In the genomic region with DNA sequence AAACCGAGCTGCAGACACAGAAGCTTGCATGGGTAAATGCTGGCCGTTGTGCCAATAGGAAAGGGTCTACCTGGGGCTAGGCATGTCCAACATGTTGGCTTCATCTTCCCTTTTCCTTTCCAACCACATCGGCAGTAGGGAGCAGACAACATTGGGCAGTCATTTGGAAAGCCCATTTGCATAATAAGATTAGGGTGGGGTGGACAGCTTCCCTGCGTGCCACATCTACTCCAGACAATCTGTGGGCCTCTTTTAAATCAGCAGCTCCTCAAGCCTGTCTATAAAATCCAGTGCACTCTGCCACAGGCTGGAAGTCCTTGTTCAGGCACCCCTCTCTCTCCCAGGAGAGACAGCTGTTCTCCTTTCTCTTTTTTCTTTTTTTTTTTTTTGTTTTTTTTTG, we compare ENCODE assay signal across 33 cellular contexts.
"Had no signal": no experiment of that assay in that cellular context is flagged by ENCODE, and none has a peak within 500 bp of the region (broad histone marks: within the 10 kb centered on the region; RNA-seq: fewer than 3 reads in every experiment).

No MANE protein-coding gene starts in this region.

- H3K27me3 ChIP-seq: cardiac muscle cell, MG63 had no signal

- H2AFZ ChIP-seq: PC-9 had no signal

- H3K27ac ChIP-seq: cardiac muscle cell, coronary artery, PC-9, RWPE1, WERI-Rb-1 had no signal

- H3K27ac Mint-ChIP-seq: activated CD4-positive, alpha-beta T cell treated with anti-CD3 and anti-CD28 coated beads, Interleukin-2, amount 10 ng/mL, durations not matched to agents 24 days and 14 days; activated CD8-positive, alpha-beta T cell treated with anti-CD3 and anti-CD28 coated beads for 36 hours; activated naive CD8-positive, alpha-beta T cell treated with anti-CD3 and anti-CD28 coated beads for 36 hours; activated T-cell treated with anti-CD3 and anti-CD28 coated beads, Interleukin-2, amount 50 U/mL, for 72 hours; activated T-helper 17 cell treated with anti-CD3 and anti-CD28 coated beads, Interleukin-2, amount 50 U/mL, for 72 hours had no signal

- H3K36me3 ChIP-seq: cardiac muscle cell, MG63, WERI-Rb-1 had no signal

- H3K4me3 ChIP-seq: cardiac muscle cell, coronary artery, MG63, PC-9 had no signal

- H3K9me3 Mint-ChIP-seq: activated CD4-positive, alpha-beta T cell treated with anti-CD3 and anti-CD28 coated beads, Interleukin-2, amount 10 ng/mL, durations not matched to agents 24 days and 14 days; activated CD8-positive, alpha-beta T cell treated with anti-CD3 and anti-CD28 coated beads for 36 hours had no signal

- ATAC-seq: activated CD8-positive, alpha-beta T cell treated with anti-CD3 and anti-CD28 coated beads for 36 hours; activated T-cell treated with anti-CD3 and anti-CD28 coated beads, Interleukin-2, amount 50 U/mL, for 72 hours; activated T-helper 17 cell treated with anti-CD3 and anti-CD28 coated beads, Interleukin-2, amount 50 U/mL, for 72 hours; Right ventricle myocardium inferior had no signal

- H3K27me3 Mint-ChIP-seq: activated CD4-positive, alpha-beta T cell treated with anti-CD3 and anti-CD28 coated beads, Interleukin-2, amount 10 ng/mL, durations not matched to agents 24 days and 14 days; activated CD8-positive, alpha-beta T cell treated with anti-CD3 and anti-CD28 coated beads for 36 hours; activated naive CD8-positive, alpha-beta T cell treated with anti-CD3 and anti-CD28 coated beads for 36 hours; activated T-helper 17 cell treated with anti-CD3 and anti-CD28 coated beads, Interleukin-2, amount 50 U/mL, for 72 hours; central memory CD8-positive, alpha-beta T cell had no signal

- H3K4me1 Mint-ChIP-seq: activated CD4-positive, alpha-beta T cell treated with anti-CD3 and anti-CD28 coated beads, Interleukin-2, amount 10 ng/mL, durations not matched to agents 24 days and 14 days; activated naive CD8-positive, alpha-beta T cell treated with anti-CD3 and anti-CD28 coated beads for 36 hours; activated T-helper 17 cell treated with anti-CD3 and anti-CD28 coated beads, Interleukin-2, amount 50 U/mL, for 72 hours; central memory CD8-positive, alpha-beta T cell had no signal

- DNase-seq: activated CD4-positive, alpha-beta T cell treated with anti-CD3 and anti-CD28 coated beads, Interleukin-2, amount 10 ng/mL, durations not matched to agents 24 days and 14 days; activated CD4-positive, alpha-beta T cell treated with anti-CD3 and anti-CD28 coated beads, Interleukin-2, amount 50 U/mL, for 4 hours; activated CD8-positive, alpha-beta T cell treated with anti-CD3 and anti-CD28 coated beads for 36 hours; activated effector memory CD4-positive, alpha-beta T cell treated with anti-CD3 and anti-CD28 coated beads, Interleukin-2, amount 50 U/mL, for 16 hours; activated naive CD4-positive, alpha-beta T cell; activated naive CD4-positive, alpha-beta T cell treated with anti-CD3 and anti-CD28 coated beads, Interleukin-2, amount 50 U/mL, for 16 hours; activated naive CD8-positive, alpha-beta T cell treated with anti-CD3 and anti-CD28 coated beads for 36 hours; activated T-cell treated with anti-CD3 and anti-CD28 coated beads, Interleukin-2, amount 50 U/mL, for 1 hour; activated T-cell treated with anti-CD3 and anti-CD28 coated beads, Interleukin-2, amount 50 U/mL, for 72 hours; amniotic stem cell; aorta; Kasumi-1; MG63; NCI-H1092 treated with DMSO at 0.1 percent for 48 hours; NCI-H1417; NCI-H146; NCI-H187; NCI-H2029 treated with DMSO at 0.1 percent for 48 hours; NCI-H345; NCI-H69; PC-9; SIG-M5; SW 1271; T-helper 1 cell; T-helper 2 cell; T-helper 9 cell; WERI-Rb-1 had no signal

- H3K4me2 ChIP-seq: PC-9 had no signal

- H3K9me3 ChIP-seq: MG63 had no signal

- H3K4me3 Mint-ChIP-seq: activated CD4-positive, alpha-beta T cell treated with anti-CD3 and anti-CD28 coated beads, Interleukin-2, amount 10 ng/mL, durations not matched to agents 24 days and 14 days; activated CD8-positive, alpha-beta T cell treated with anti-CD3 and anti-CD28 coated beads for 36 hours; activated naive CD8-positive, alpha-beta T cell treated with anti-CD3 and anti-CD28 coated beads for 36 hours; activated T-cell treated with anti-CD3 and anti-CD28 coated beads, Interleukin-2, amount 50 U/mL, for 72 hours; activated T-helper 17 cell treated with anti-CD3 and anti-CD28 coated beads, Interleukin-2, amount 50 U/mL, for 72 hours; central memory CD8-positive, alpha-beta T cell had no signal

- H3K36me3 Mint-ChIP-seq: activated naive CD8-positive, alpha-beta T cell treated with anti-CD3 and anti-CD28 coated beads for 36 hours had no signal
